In the genomic region with DNA sequence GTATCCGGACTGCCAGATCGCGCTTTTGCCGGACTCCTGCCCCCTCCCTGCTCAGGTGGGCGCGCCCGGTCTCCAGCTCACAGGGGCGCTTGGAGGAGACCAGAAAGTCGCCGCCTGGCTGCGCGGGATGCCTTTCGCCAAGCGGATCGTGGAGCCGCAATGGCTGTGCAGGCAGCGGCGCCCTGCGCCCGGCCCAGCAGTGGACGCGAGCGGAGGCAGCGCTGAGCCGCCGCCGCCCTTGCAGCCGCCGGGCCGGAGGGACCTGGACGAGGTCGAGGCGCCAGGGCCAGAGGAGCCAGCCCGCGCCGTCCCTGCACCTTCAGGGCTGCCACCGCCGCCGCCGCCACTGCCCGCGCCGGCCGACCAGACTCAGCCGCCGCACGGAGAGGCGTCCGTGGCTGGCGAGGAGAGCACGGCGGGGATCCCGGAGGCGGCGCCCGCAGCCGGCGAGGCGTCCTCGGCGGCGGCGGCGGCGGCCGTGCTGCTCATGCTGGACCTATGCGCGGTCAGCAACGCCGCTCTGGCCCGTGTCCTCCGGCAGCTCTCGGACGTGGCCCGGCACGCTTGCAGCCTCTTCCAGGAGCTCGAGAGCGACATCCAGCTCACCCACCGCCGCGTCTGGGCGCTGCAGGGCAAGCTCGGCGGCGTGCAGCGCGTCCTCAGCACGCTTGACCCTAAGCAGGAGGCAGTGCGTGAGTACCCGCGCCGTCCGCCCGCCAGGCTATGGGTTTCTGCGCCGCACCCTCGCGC, we compare ENCODE assay signal across 8 cellular contexts. TPM values are rescaled to one million over a fixed set of nuclear protein-coding genes. Genes with fewer than 3 reads are reported as not detected.
A peak's percentile ranks its signal among the peaks of the same experiment; 100 is the strongest.
DNase-seq lines count a peak whose midpoint lies in the region; ATAC-seq, FAIRE-seq and TF ChIP-seq lines count a peak whose summit lies in the region.

No MANE protein-coding gene starts in this region.

- in situ Hi-C loops in transverse colon (cut with MboI; ENCODE audit: low pct_ligation_motif_present in 1 of 4, low pct_unique_long_range_greater_than_20kb in 1 of 4, low sequenced_read_pairs in 3 of 4) = no loop called here

- WGBS in transverse colon (ENCODE audit: low coverage in 1 of 2), 2 donors = 58% methylated on average over 87 of the region's 98 CpGs; no CpG with 5 or more reads in 1 of the 2 donors

- H3K4me1 ChIP-seq in breast epithelium (no peaks in the 10 kb centered on the region), transverse colon (peaks cover 0 to 8% (median 3%) of the 10 kb centered on the region in 4 donors)

- ATAC-seq in left lobe of liver = peak; percentile 69
- ATAC-seq in GM19395 (IDR thresholded peaks at IDR 0.05; ENCODE audit: unreplicated experiment) = no peak

- TF ChIP-seq EP300 in transverse colon (IDR thresholded peaks at IDR 0.05; ENCODE audit: low read depth) = no peak

- TF ChIP-seq POLR2A in breast epithelium (IDR thresholded peaks at IDR 0.05) = no peak
- TF ChIP-seq POLR2A in transverse colon (IDR thresholded peaks at IDR 0.05) = no peak

- H3K27me3 ChIP-seq in breast epithelium (peaks cover 0 to 33% of the 10 kb centered on the region in 2 donors), transverse colon (no peaks in the 10 kb centered on the region)

- peak overlapping the region; percentile 59 to 79 for H3K27ac ChIP-seq in breast epithelium
- peak overlapping the region; percentile 69 to 83 (median 78) for H3K27ac ChIP-seq in transverse colon

- H3K9me3 ChIP-seq in breast epithelium = peaks cover 0 to 2% of the 10 kb centered on the region in 2 donors
- no peaks in the 10 kb centered on the region for H3K9me3 ChIP-seq in transverse colon

- intact Hi-C loops in breast epithelium (cut with DNase I; ENCODE audit: low total_unique reads) (no loop called here), transverse colon (cut with DNase I; ENCODE audit: low total_unique reads) (loop anchor here (5.0 to 10.0 kb wide), 3 partner anchors 131 to 309 kb away; no protein-coding TSS in a partner anchor)

- H3K36me3 ChIP-seq in breast epithelium (no peaks in the 10 kb centered on the region), transverse colon (no peaks in the 10 kb centered on the region)

- peak; percentile 47 for DNase-seq in activated CD8-positive, alpha-beta memory T cell treated with anti-CD3 and anti-CD28 coated beads, Interleukin-2, amount 50 U/mL, for 48 hours
- no peak for DNase-seq in activated CD8-positive, alpha-beta memory T cell treated with anti-CD3 and anti-CD28 coated beads for 24 hours
- DNase-seq in breast epithelium (ENCODE audit: low spot score in 2 of 2) (no peak), left lobe of liver (ENCODE audit: low spot score) (no peak), transverse colon (peak; percentile 12), T-helper 1 cell (no peak), HTR-8/SVneo (ENCODE audit: insufficient read length, low spot score) (no peak)

- no peak for FAIRE-seq in HTR-8/SVneo (lab: Jason Lieb, UNC)

- TF ChIP-seq CTCF in breast epithelium (IDR thresholded peaks at IDR 0.05) = no peak
- TF ChIP-seq CTCF in transverse colon (IDR thresholded peaks at IDR 0.05) = no peak

- peak overlapping the region; percentile 57 to 75 (median 62) for H3K4me3 ChIP-seq in breast epithelium
- peak overlapping the region; percentile 40 to 71 (median 48) for H3K4me3 ChIP-seq in transverse colon

RNA-seq across cellular contexts. Expression of a gene that starts 0.8 kb away (rescaled TPM):
- total RNA-seq in breast epithelium (10 to 100 TPM in 1 of 3 donors, 1 to 10 TPM in 2; 8.5 to 11.2 (median 8.8) TPM), left lobe of liver (0.10 TPM), transverse colon (10 to 100 TPM in 1 of 4 donors, 1 to 10 TPM in 3; 1.2 to 10.7 (median 5.0) TPM)

Comparison
In these comparisons a context has a peak if more than half of its experiments do, and no peak if none do; other contexts are left out.
1. DNase-seq: peak in activated CD8-positive, alpha-beta memory T cell treated with anti-CD3 and anti-CD28 coated beads, Interleukin-2, amount 50 U/mL, for 48 hours (single experiment) and transverse colon (single experiment); none in activated CD8-positive, alpha-beta memory T cell treated with anti-CD3 and anti-CD28 coated beads for 24 hours (single experiment), breast epithelium (0 of 2), left lobe of liver (single experiment), T-helper 1 cell (0 of 5) and HTR-8/SVneo (single experiment).